8 cellular contexts compared by ENCODE assay signal in genomic region chr7:66588856-66589255, GRCh38. TPM values are rescaled to one million over a fixed set of nuclear protein-coding genes. Genes with fewer than 3 reads are reported as not detected.
A peak's percentile ranks its signal among the peaks of the same experiment; 100 is the strongest.
DNase-seq lines count a peak whose midpoint lies in the region; ATAC-seq, FAIRE-seq and TF ChIP-seq lines count a peak whose summit lies in the region.
"Not testable (repeated sequence)": the region's sequence is repeated elsewhere in the genome, so short reads cannot be mapped to it uniquely, and the experiment has no call there.

No MANE protein-coding gene starts in this region.

- RAD21 ChIA-PET in GM12878 (lab: Charles Lee; ENCODE audit: unreplicated experiment) = not testable (repeated sequence)

- H3K4me3 Mint-ChIP-seq in CD4-positive, alpha-beta memory T cell = peak overlapping the region in 6 of 8 donors; percentile 7 to 58 (median 33)
- peak overlapping the region; percentile 30 for H3K4me3 Mint-ChIP-seq in activated CD4-positive, alpha-beta T cell treated with anti-CD3 and anti-CD28 coated beads for 36 hours
- peak overlapping the region; percentile 6 for H3K4me3 Mint-ChIP-seq in glutamatergic neuron (ENCODE audit: unreplicated experiment)
- peak overlapping the region; percentile 30 to 99 (median 77) for H3K4me3 Mint-ChIP-seq in nephron
- H3K4me3 Mint-ChIP-seq in stimulated activated naive CD8-positive, alpha-beta T cell treated with anti-CD3 and anti-CD28 coated beads, Interleukin-15, Interleukin-2, amounts not matched to agents 100 ng/mL and 50 ng/mL, for 24 hours = not testable (repeated sequence)

- peak overlapping the region in 6 of 7 donors; percentile 12 to 72 (median 42) for H3K27ac Mint-ChIP-seq in CD4-positive, alpha-beta memory T cell
- H3K27ac Mint-ChIP-seq in activated CD4-positive, alpha-beta T cell treated with anti-CD3 and anti-CD28 coated beads for 36 hours = peak overlapping the region; percentile 68
- H3K27ac Mint-ChIP-seq in glutamatergic neuron (ENCODE audit: unreplicated experiment) = not testable (repeated sequence)
- peak overlapping the region; percentile 0 to 21 (median 1) for H3K27ac Mint-ChIP-seq in nephron
- peak overlapping the region; percentile 22 for H3K27ac Mint-ChIP-seq in stimulated activated naive CD8-positive, alpha-beta T cell treated with anti-CD3 and anti-CD28 coated beads, Interleukin-15, Interleukin-2, amounts not matched to agents 100 ng/mL and 50 ng/mL, for 24 hours

- not testable (repeated sequence) for TF ChIP-seq CTCF in OCI-LY1 (IDR thresholded peaks at IDR 0.05; ENCODE audit: low read length); GM12878 (IDR thresholded peaks at IDR 0.05 in 2 of 3, conservative IDR thresholded peaks at IDR 0.05 in 1 of 3; ENCODE audit: control insufficient read depth in 2 of 3, extremely low read depth in 1 of 3, insufficient read depth in 1 of 3, low read depth in 3 of 3, low read length in 3 of 3); glutamatergic neuron (IDR thresholded peaks at IDR 0.05; ENCODE audit: partially characterized antibody, unreplicated experiment); nephron (IDR thresholded peaks at IDR 0.05; ENCODE audit: unreplicated experiment in 3 of 3)

- TF ChIP-seq EP300 in GM12878 (IDR thresholded peaks at IDR 0.05; ENCODE audit: borderline replicate concordance in 1 of 2, control insufficient read depth in 1 of 2, low read depth in 2 of 2, low read length in 2 of 2) = not testable (repeated sequence)

- DNase-seq in CD4-positive, alpha-beta memory T cell; Karpas-422; activated CD4-positive, alpha-beta T cell treated with anti-CD3 and anti-CD28 coated beads for 36 hours; GM12878 (ENCODE audit: low read depth, low spot score); glutamatergic neuron: not testable (repeated sequence)

- not testable (repeated sequence) for H3K27me3 Mint-ChIP-seq in CD4-positive, alpha-beta memory T cell; activated CD4-positive, alpha-beta T cell treated with anti-CD3 and anti-CD28 coated beads for 36 hours; glutamatergic neuron (ENCODE audit: unreplicated experiment); nephron (ENCODE audit: low read depth); stimulated activated naive CD8-positive, alpha-beta T cell treated with anti-CD3 and anti-CD28 coated beads, Interleukin-15, Interleukin-2, amounts not matched to agents 100 ng/mL and 50 ng/mL, for 24 hours

- H3F3A ChIP-seq in OCI-LY1 (ENCODE audit: insufficient read depth, low read length) = not testable (repeated sequence)

- not testable (repeated sequence) for H3K27ac ChIP-seq in CD4-positive, alpha-beta memory T cell (ENCODE audit: low read depth, low read length); GM12878 (ENCODE audit: control insufficient read depth, insufficient read depth)
- H3K27ac ChIP-seq in Karpas-422 (ENCODE audit: low read length) (peak overlapping the region; percentile 7; the same call in 1 of the 2 replicates), OCI-LY1 (ENCODE audit: low read depth, low read length, poor library complexity, severe bottlenecking) (peak overlapping the region; percentile 38)

- intact Hi-C loops in CD4-positive, alpha-beta memory T cell (cut with micrococcal nuclease) = loop anchor here (2.0 kb wide), 1 partner anchor 110 kb away; no protein-coding TSS in a partner anchor
- intact Hi-C loops in activated CD4-positive, alpha-beta T cell treated with anti-CD3 and anti-CD28 coated beads for 36 hours (cut with DNase I, micrococcal nuclease) = not testable (repeated sequence)
- intact Hi-C loops in GM12878 (cut with micrococcal nuclease; ENCODE audit: unreplicated experiment) = loop anchor here (10.0 kb wide), 1 partner anchor 156 kb away; the partner anchor contains the start of gene RABGEF1

- H3K4me2 ChIP-seq in Karpas-422 (ENCODE audit: low read depth, low read length, poor library complexity, severe bottlenecking) = peak overlapping the region; percentile 10
- H3K4me2 ChIP-seq in OCI-LY1 (ENCODE audit: low read length) = peak overlapping the region; percentile 64; the same call in 1 of the 2 replicates
- peak overlapping the region; percentile 13 for H3K4me2 ChIP-seq in GM12878 (ENCODE audit: control insufficient read depth, insufficient read depth)

- not testable (repeated sequence) for TF ChIP-seq RAD21 in GM12878 (IDR thresholded peaks at IDR 0.05; ENCODE audit: insufficient read depth, low read depth, low read length)

- H3K9me2 ChIP-seq in Karpas-422 (replicated peaks; ENCODE audit: insufficient read depth, low read length); OCI-LY1 (ENCODE audit: low read depth, low read length): not testable (repeated sequence)

- not testable (repeated sequence) for TF ChIP-seq POLR2A in GM12878 (IDR thresholded peaks at IDR 0.05; ENCODE audit: low read depth, low read length)

- not testable (repeated sequence) for H2AFZ ChIP-seq in Karpas-422 (ENCODE audit: low read length); OCI-LY1 (ENCODE audit: low read length); GM12878 (ENCODE audit: control insufficient read depth, low read depth, low read length)

- H3K4me1 Mint-ChIP-seq in CD4-positive, alpha-beta memory T cell = peaks cover 39 to 78% (median 58%) of the 10 kb centered on the region in 4 donors
- peaks cover 69% of the 10 kb centered on the region for H3K4me1 Mint-ChIP-seq in activated CD4-positive, alpha-beta T cell treated with anti-CD3 and anti-CD28 coated beads for 36 hours
- H3K4me1 Mint-ChIP-seq in glutamatergic neuron (ENCODE audit: low read depth, unreplicated experiment) (peaks cover 22% of the 10 kb centered on the region), nephron (peaks cover 31% of the 10 kb centered on the region)
- H3K4me1 Mint-ChIP-seq in stimulated activated naive CD8-positive, alpha-beta T cell treated with anti-CD3 and anti-CD28 coated beads, Interleukin-15, Interleukin-2, amounts not matched to agents 100 ng/mL and 50 ng/mL, for 24 hours (ENCODE audit: low read depth) = peaks cover 79% of the 10 kb centered on the region

- BruUV-seq in GM12878 (replicated peaks; lab: Mats Ljungman, UMichigan) = TSS peak; percentile 40

- H3K36me3 Mint-ChIP-seq in CD4-positive, alpha-beta memory T cell = peaks cover 5 to 20% of the 10 kb centered on the region in 2 donors
- peaks cover 12% of the 10 kb centered on the region for H3K36me3 Mint-ChIP-seq in activated CD4-positive, alpha-beta T cell treated with anti-CD3 and anti-CD28 coated beads for 36 hours (ENCODE audit: low read depth)
- not testable (repeated sequence) for H3K36me3 Mint-ChIP-seq in glutamatergic neuron (ENCODE audit: unreplicated experiment)
- H3K36me3 Mint-ChIP-seq in nephron (ENCODE audit: low read depth) = peaks cover 11% of the 10 kb centered on the region
- peaks cover 14% of the 10 kb centered on the region for H3K36me3 Mint-ChIP-seq in stimulated activated naive CD8-positive, alpha-beta T cell treated with anti-CD3 and anti-CD28 coated beads, Interleukin-15, Interleukin-2, amounts not matched to agents 100 ng/mL and 50 ng/mL, for 24 hours (ENCODE audit: low read depth)

- SMC1A ChIA-PET in GM12878 (lab: Charles Lee; ENCODE audit: uncharacterized antibody, unreplicated experiment) = interaction anchor here (1.1 kb wide), 1 partner anchor 43 kb away, joined by 3 read pairs; no protein-coding TSS in a partner anchor

- not testable (repeated sequence) for H3K9me3 ChIP-seq in CD4-positive, alpha-beta memory T cell (ENCODE audit: control insufficient read depth in 1 of 2, low read length in 2 of 2); Karpas-422 (ENCODE audit: low read length); OCI-LY1 (ENCODE audit: low read length); GM12878 (replicated peaks; ENCODE audit: control insufficient read depth, insufficient read depth, low read length)

- not testable (repeated sequence) for H3K4me3 ChIP-seq in CD4-positive, alpha-beta memory T cell (ENCODE audit: low read length in 2 of 2); Karpas-422 (ENCODE audit: low read length); OCI-LY1 (ENCODE audit: low read depth, low read length, poor library complexity, severe bottlenecking); GM12878

- POLR2A ChIA-PET in CD4-positive, alpha-beta memory T cell (lab: Charles Lee; ENCODE audit: partially characterized antibody) = interaction anchor here (1.2 kb wide), 1 partner anchor 40 kb away, joined by 3 read pairs; the partner anchor contains the start of gene KCTD7
- POLR2A ChIA-PET in activated CD4-positive, alpha-beta T cell treated with anti-CD3 and anti-CD28 coated beads for 36 hours (lab: Charles Lee) = interaction anchor here (0.6 kb wide), 1 partner anchor 107 kb away, joined by 5 read pairs; no protein-coding TSS in a partner anchor
- POLR2A ChIA-PET in GM12878 (lab: Charles Lee) = not testable (repeated sequence)

- ATAC-seq in activated CD4-positive, alpha-beta T cell treated with anti-CD3 and anti-CD28 coated beads for 36 hours; GM12878: not testable (repeated sequence)

- in situ Hi-C loops in GM12878 (cut with MboI) = loop anchor here (5.0 kb wide), 1 partner anchor 112 kb away; no protein-coding TSS in a partner anchor

- H3K79me2 ChIP-seq in Karpas-422 (ENCODE audit: low read length) (peaks cover 90% of the 10 kb centered on the region), OCI-LY1 (ENCODE audit: insufficient read depth, low read length) (peaks cover 83% of the 10 kb centered on the region), GM12878 (ENCODE audit: control insufficient read depth, insufficient read depth, low read length) (peaks cover 74% of the 10 kb centered on the region)

- not testable (repeated sequence) for H3K9ac ChIP-seq in Karpas-422 (ENCODE audit: low read length); OCI-LY1 (ENCODE audit: low read length); GM12878 (ENCODE audit: control insufficient read depth, insufficient read depth, low read length)

- H4K20me1 ChIP-seq in Karpas-422 (ENCODE audit: insufficient read depth, low read depth, low read length) = peaks cover 40% of the 10 kb centered on the region
- H4K20me1 ChIP-seq in OCI-LY1 (ENCODE audit: insufficient read depth, low read length); GM12878 (ENCODE audit: control insufficient read depth, insufficient read depth): not testable (repeated sequence)

- CTCF ChIA-PET in CD4-positive, alpha-beta memory T cell (lab: Charles Lee; ENCODE audit: partially characterized antibody) = not testable (repeated sequence)
- CTCF ChIA-PET in activated CD4-positive, alpha-beta T cell treated with anti-CD3 and anti-CD28 coated beads for 36 hours (lab: Charles Lee) = interaction anchor here (0.7 to 1.1 kb wide), 2 partner anchors 40 to 185 kb away, joined by 3 read pairs; partner anchors contain the start of gene KCTD7
- CTCF ChIA-PET in GM12878 (lab: Yijun Ruan, JAX) = interaction anchor here (0.8 kb wide), 1 partner anchor 50 kb away, joined by 3 read pairs; no protein-coding TSS in a partner anchor

- H3K27me3 ChIP-seq in CD4-positive, alpha-beta memory T cell (ENCODE audit: insufficient read depth, low read length); Karpas-422 (ENCODE audit: low read length); OCI-LY1 (ENCODE audit: insufficient read depth, low read length); GM12878 (replicated peaks in 1 of 2; ENCODE audit: control insufficient read depth in 2 of 2, insufficient read depth in 2 of 2, low read length in 1 of 2): not testable (repeated sequence)

- H3K4me1 ChIP-seq in CD4-positive, alpha-beta memory T cell (ENCODE audit: insufficient read depth, low read length) = peaks cover 56% of the 10 kb centered on the region
- H3K4me1 ChIP-seq in Karpas-422 (ENCODE audit: low read length) (peaks cover 72% of the 10 kb centered on the region), OCI-LY1 (ENCODE audit: insufficient read depth, low read length, severe bottlenecking) (peaks cover 37% of the 10 kb centered on the region)
- not testable (repeated sequence) for H3K4me1 ChIP-seq in GM12878 (ENCODE audit: control insufficient read depth, insufficient read depth, low read length)

- H3K36me3 ChIP-seq in CD4-positive, alpha-beta memory T cell (ENCODE audit: insufficient read depth, low read length); GM12878 (ENCODE audit: control insufficient read depth in 2 of 2, insufficient read depth in 2 of 2, low read length in 1 of 2): not testable (repeated sequence)
- H3K36me3 ChIP-seq in Karpas-422 (ENCODE audit: insufficient read depth, low read length) (peaks cover 16% of the 10 kb centered on the region; the same call in 1 of the 2 replicates), OCI-LY1 (ENCODE audit: insufficient read depth, low read length) (peaks cover 34% of the 10 kb centered on the region)

- FAIRE-seq in GM12878 (lab: Jason Lieb, UNC) = not testable (repeated sequence)

- H3K9me3 Mint-ChIP-seq in CD4-positive, alpha-beta memory T cell; activated CD4-positive, alpha-beta T cell treated with anti-CD3 and anti-CD28 coated beads for 36 hours (ENCODE audit: low read depth); glutamatergic neuron (ENCODE audit: unreplicated experiment); nephron; stimulated activated naive CD8-positive, alpha-beta T cell treated with anti-CD3 and anti-CD28 coated beads, Interleukin-15, Interleukin-2, amounts not matched to agents 100 ng/mL and 50 ng/mL, for 24 hours: not testable (repeated sequence)

- 10% methylated on average over 1 of the region's 1 CpG for WGBS in GM12878 (ENCODE audit: insufficient coverage, insufficient replicate concordance, low lambda C conversion rate, missing lambda C conversion rate)

RNA-seq across cellular contexts. Expression of gene KCTD7, which starts 39.8 kb away (rescaled TPM):
- total RNA-seq in CD4-positive, alpha-beta memory T cell = 10 to 100 TPM; 57.3 to 63.8 TPM
- polyA plus RNA-seq in CD4-positive, alpha-beta memory T cell = 10 to 100 TPM; 10.1 to 22.2 TPM
- total RNA-seq in Karpas-422 (2014; rRNA removed; shearing (Covaris generic); ENCODE audit: low replicate concordance) = 20.9 and 23.2 TPM in 2 replicates
- 1 to 10 TPM; 7.8 TPM for total RNA-seq in activated CD4-positive, alpha-beta T cell treated with anti-CD3 and anti-CD28 coated beads for 36 hours
- 50.6 and 62.4 TPM in 2 replicates for total RNA-seq in GM12878 (2013; cell fraction: nucleolus; rRNA removed)
- total RNA-seq in GM12878 (2014; rRNA removed) (7.7 and 10.2 TPM in 2 replicates), GM12878 (2014; rRNA removed; fragmentation: Illumina TruSeq; extraction: Trizol) (8.4 and 8.5 TPM in 2 replicates), GM12878 (2021) (9.7 and 11.1 TPM in 2 replicates), glutamatergic neuron (ENCODE audit: unreplicated experiment) (48.5 TPM)
- 5.5 TPM for polyA plus RNA-seq in GM12878 (2011; ENCODE audit: low read depth)
- polyA plus RNA-seq in GM12878 (2011; rRNA removed) (17.9 and 18.0 TPM in 2 replicates), GM12878 (2014; fragmentation: Illumina TruSeq; extraction: Trizol) (11.0 TPM in 2 replicates), GM12878 (2014; fragmentation: Nextera tagmentation; extraction: Ambion mirVana) (1 to 10 TPM; 1.6 TPM), GM12878 (2014; rRNA removed) (17.6 and 17.7 TPM in 2 replicates), GM12878 (2016; fragmentation: Nextera tagmentation; extraction: Ambion mirVana) (1 to 10 TPM; 5.6 TPM)
- polyA plus RNA-seq in GM12878 (2011; cell fraction: cytosol; rRNA removed) = 19.5 and 21.1 TPM in 2 replicates
- 50.5 and 51.7 TPM in 2 replicates for polyA plus RNA-seq in GM12878 (2011; cell fraction: nucleus; rRNA removed)
- 7.9 and 10.8 TPM in 2 replicates for polyA plus RNA-seq in GM12878 (2012)
- 11.1 and 18.1 TPM in 2 replicates for polyA minus RNA-seq in GM12878 (2011; rRNA and poly(A)+ RNA removed)
- 2.5 and 3.6 TPM in 2 replicates for polyA minus RNA-seq in GM12878 (2011; cell fraction: cytosol; rRNA and poly(A)+ RNA removed)
- 10.9 and 12.2 TPM in 2 replicates for polyA minus RNA-seq in GM12878 (2011; cell fraction: nucleus; rRNA and poly(A)+ RNA removed)

Comparison
In these comparisons a context has a peak if more than half of its experiments do, and no peak if none do; other contexts are left out.
1. H3K4me2 ChIP-seq: peak in every context shown above with its lines; median percentile 64 in OCI-LY1; 13 in GM12878; 10 in Karpas-422.